1 cellular context compared by ENCODE assay signal in the genomic region with DNA sequence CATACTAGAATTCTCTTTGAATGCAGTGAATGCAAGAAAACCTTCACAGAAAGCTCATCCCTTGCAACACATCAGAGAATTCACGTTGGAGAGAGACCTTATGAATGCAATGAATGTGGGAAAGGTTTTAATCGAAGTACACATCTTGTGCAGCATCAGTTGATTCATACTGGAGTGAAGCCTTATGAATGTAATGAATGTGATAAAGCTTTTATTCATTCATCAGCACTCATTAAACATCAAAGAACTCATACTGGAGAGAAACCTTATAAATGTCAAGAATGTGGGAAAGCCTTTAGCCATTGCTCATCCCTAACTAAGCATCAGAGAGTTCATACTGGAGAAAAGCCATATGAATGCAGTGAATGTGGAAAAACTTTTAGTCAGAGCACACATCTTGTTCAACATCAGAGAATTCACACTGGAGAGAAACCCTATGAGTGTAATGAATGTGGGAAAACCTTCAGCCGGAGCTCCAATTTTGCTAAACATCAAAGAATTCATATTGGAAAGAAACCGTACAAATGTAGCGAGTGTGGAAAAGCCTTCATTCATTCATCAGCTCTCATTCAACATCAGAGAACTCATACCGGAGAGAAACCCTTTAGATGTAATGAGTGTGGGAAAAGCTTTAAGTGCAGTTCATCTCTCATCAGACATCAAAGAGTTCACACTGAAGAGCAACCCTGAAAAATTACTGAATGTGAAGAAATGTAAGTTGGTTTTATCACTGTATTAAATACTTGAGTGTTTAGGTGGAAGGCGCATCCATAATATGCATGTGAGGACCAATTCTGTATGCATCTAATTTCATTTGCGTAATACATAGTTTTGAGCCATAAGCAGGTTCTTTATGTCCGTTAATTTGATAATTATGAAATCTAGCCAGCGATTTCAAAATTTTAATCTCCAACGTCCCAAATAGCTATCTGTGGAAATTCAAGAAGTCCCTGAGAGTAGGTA.
TF ChIP-seq lines count a peak whose summit lies in the region.

No MANE protein-coding gene starts in this region.

TF ChIP-seq in GM12878, 131 proteins besides CTCF, POLR2A, EP300 and RAD21:
- TF ChIP-seq CBX5 (IDR thresholded peaks at IDR 0.05; ENCODE audit: low read depth) (0 out of 2 replicates have a peak, but pooled peaks have one; percentile 36), ZNF274 (IDR thresholded peaks at IDR 0.05; ENCODE audit: insufficient read depth, insufficient read length) (peak; percentile 21)
